ENCODE assay signal across 12 cellular contexts in the genomic region with DNA sequence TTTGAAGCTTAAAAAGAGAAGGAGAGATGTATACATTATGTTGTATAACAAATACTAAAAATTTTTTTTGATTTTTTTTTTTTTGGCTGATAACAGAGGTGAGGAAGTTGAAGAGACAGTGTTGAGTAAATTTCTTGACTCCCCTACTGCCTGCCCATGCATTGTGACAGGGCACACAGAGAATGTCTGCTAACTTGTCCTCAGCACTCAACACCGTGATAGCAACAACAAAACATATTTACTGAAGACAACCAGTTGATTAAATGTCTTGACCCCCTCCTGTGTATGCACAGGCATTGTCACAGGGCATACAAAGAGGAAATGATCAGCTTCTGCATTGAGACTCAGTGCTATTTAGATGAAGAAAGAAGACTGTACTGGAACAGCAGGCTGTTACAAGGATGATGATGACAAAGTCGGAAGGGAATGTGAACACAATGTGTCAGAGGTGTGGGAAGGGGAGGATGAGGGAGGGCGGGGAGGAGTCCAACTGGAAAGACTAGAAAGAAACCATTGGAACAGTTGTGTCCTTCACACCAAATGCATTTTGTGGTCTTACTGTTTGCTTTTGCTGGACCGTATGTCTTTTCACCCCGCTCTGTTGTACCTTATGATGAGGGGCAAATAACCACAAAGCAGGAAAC.
DNase-seq lines count a peak whose midpoint lies in the region; ATAC-seq and TF ChIP-seq lines count a peak whose summit lies in the region.
"Had no signal": no experiment of that assay in that cellular context is flagged by ENCODE, and none has a peak within 500 bp of the region (broad histone marks: within the 10 kb centered on the region; RNA-seq: fewer than 3 reads in every experiment).

No MANE protein-coding gene starts in this region.

- H3K4me3 ChIP-seq in BLaER1 treated with 17β-estradiol and CSF1 and Interleukin-3, amounts not matched to agents 10 nM and 100 nM: no peak overlapping the region
- H3K4me3 ChIP-seq in choroid plexus epithelial cell (ENCODE audit: low read depth, low read length) (no peak overlapping the region), left lung (no peak overlapping the region)
- H3K4me3 ChIP-seq: coronary artery had no signal

- H3K27ac ChIP-seq in BLaER1 treated with 17β-estradiol and CSF1 and Interleukin-3, amounts not matched to agents 10 nM and 100 nM: no peak overlapping the region
- H3K27ac ChIP-seq in left lung: no peak overlapping the region
- H3K27ac ChIP-seq: coronary artery had no signal

- no peak overlapping the region for H3K9ac ChIP-seq in BLaER1 treated with 17β-estradiol and CSF1 and Interleukin-3, amounts not matched to agents 10 nM and 100 nM

- no peak overlapping the region for H3K4me3 Mint-ChIP-seq in activated T-helper 1 cell treated with anti-CD3 and anti-CD28 coated beads, Interleukin-12 subunit alpha, Interleukin-12 subunit beta, Interleukin-2, Interleukin-4 antibody, amounts not matched to agents 30 ng/mL and 10 ng/mL and 1 ng/mL, durations not matched to agents 14 hours and 24 hours and 36 hours
- no peak overlapping the region for H3K4me3 Mint-ChIP-seq in activated CD8-positive, alpha-beta T cell treated with anti-CD3 and anti-CD28 coated beads for 36 hours
- H3K4me3 Mint-ChIP-seq: nephron progenitor cell had no signal

- H3K36me3 ChIP-seq in BLaER1 treated with 17β-estradiol and CSF1 and Interleukin-3, amounts not matched to agents 10 nM and 100 nM: peaks cover 19 to 55% (median 40%) of the 10 kb centered on the region in 11 experiments
- peaks cover 0 to 4% of the 10 kb centered on the region in 2 donors for H3K36me3 ChIP-seq in left lung

- H3K4me1 Mint-ChIP-seq in activated T-helper 1 cell treated with anti-CD3 and anti-CD28 coated beads, Interleukin-12 subunit alpha, Interleukin-12 subunit beta, Interleukin-2, Interleukin-4 antibody, amounts not matched to agents 30 ng/mL and 10 ng/mL and 1 ng/mL, durations not matched to agents 14 hours and 24 hours and 36 hours (ENCODE audit: low read depth): peaks cover 11% of the 10 kb centered on the region
- H3K4me1 Mint-ChIP-seq in activated CD8-positive, alpha-beta T cell treated with anti-CD3 and anti-CD28 coated beads for 36 hours (ENCODE audit: low read depth): peaks cover 29% of the 10 kb centered on the region

- peak; percentile 63 for ATAC-seq in left lung
- ATAC-seq in activated CD8-positive, alpha-beta T cell treated with anti-CD3 and anti-CD28 coated beads for 36 hours: no peak
- ATAC-seq: stimulated activated naive CD8-positive, alpha-beta T cell treated with anti-CD3 and anti-CD28 coated beads, Interleukin-15, Interleukin-2, amounts not matched to agents 100 U/mL and 50 U/mL, for 24 hours had no signal

- TF ChIP-seq CTCF in choroid plexus epithelial cell (conservative IDR thresholded peaks at IDR 0.05; ENCODE audit: low read depth, low read length): no peak
- no peak for TF ChIP-seq CTCF in left lung (IDR thresholded peaks at IDR 0.05)
- no peak for TF ChIP-seq CTCF in activated CD8-positive, alpha-beta T cell treated with anti-CD3 and anti-CD28 coated beads for 36 hours (IDR thresholded peaks at IDR 0.05)

- peaks cover 33% of the 10 kb centered on the region for H3K36me3 Mint-ChIP-seq in activated T-helper 1 cell treated with anti-CD3 and anti-CD28 coated beads, Interleukin-12 subunit alpha, Interleukin-12 subunit beta, Interleukin-2, Interleukin-4 antibody, amounts not matched to agents 30 ng/mL and 10 ng/mL and 1 ng/mL, durations not matched to agents 14 hours and 24 hours and 36 hours (ENCODE audit: low read depth)
- peaks cover 29% of the 10 kb centered on the region for H3K36me3 Mint-ChIP-seq in activated CD8-positive, alpha-beta T cell treated with anti-CD3 and anti-CD28 coated beads for 36 hours (ENCODE audit: low read depth)

- no peaks in the 10 kb centered on the region for H3K27me3 Mint-ChIP-seq in activated T-helper 1 cell treated with anti-CD3 and anti-CD28 coated beads, Interleukin-12 subunit alpha, Interleukin-12 subunit beta, Interleukin-2, Interleukin-4 antibody, amounts not matched to agents 30 ng/mL and 10 ng/mL and 1 ng/mL, durations not matched to agents 14 hours and 24 hours and 36 hours (ENCODE audit: insufficient read depth)
- no peaks in the 10 kb centered on the region for H3K27me3 Mint-ChIP-seq in activated CD8-positive, alpha-beta T cell treated with anti-CD3 and anti-CD28 coated beads for 36 hours

- CTCF ChIA-PET in activated CD8-positive, alpha-beta T cell treated with anti-CD3 and anti-CD28 coated beads for 36 hours (lab: Charles Lee): no interaction called here

- H3K27ac Mint-ChIP-seq in activated T-helper 1 cell treated with anti-CD3 and anti-CD28 coated beads, Interleukin-12 subunit alpha, Interleukin-12 subunit beta, Interleukin-2, Interleukin-4 antibody, amounts not matched to agents 30 ng/mL and 10 ng/mL and 1 ng/mL, durations not matched to agents 14 hours and 24 hours and 36 hours: no peak overlapping the region
- H3K27ac Mint-ChIP-seq in activated CD8-positive, alpha-beta T cell treated with anti-CD3 and anti-CD28 coated beads for 36 hours: no peak overlapping the region
- H3K27ac Mint-ChIP-seq: nephron progenitor cell had no signal

- DNase-seq in LHCN-M2 (ENCODE audit: low read depth) (peak; percentile 97), choroid plexus epithelial cell (ENCODE audit: low read depth) (peak; percentile 95), left lung (no peak), middle frontal gyrus (ENCODE audit: extremely low spot score, low spot score) (no peak), SHP77 treated with DMSO at 0.1 percent for 48 hours (lab: John Stamatoyannopoulos, UW) (no peak)
- no peak for DNase-seq in activated T-helper 1 cell treated with anti-CD3 and anti-CD28 coated beads, Interleukin-12 subunit alpha, Interleukin-12 subunit beta, Interleukin-2, Interleukin-4 antibody, amounts not matched to agents 30 ng/mL and 10 ng/mL and 1 ng/mL, durations not matched to agents 14 hours and 24 hours and 36 hours (ENCODE audit: low spot score)
- no peak for DNase-seq in activated CD8-positive, alpha-beta T cell treated with anti-CD3 and anti-CD28 coated beads for 36 hours
- DNase-seq: NCI-H1694; nephron progenitor cell; stimulated activated naive CD8-positive, alpha-beta T cell treated with anti-CD3 and anti-CD28 coated beads, Interleukin-15, Interleukin-2, amounts not matched to agents 100 U/mL and 50 U/mL, for 24 hours had no signal

- H3K9me3 ChIP-seq in BLaER1 treated with 17β-estradiol and CSF1 and Interleukin-3, amounts not matched to agents 10 nM and 100 nM (replicated peaks in 1 of 11): peaks cover 4 to 33% (median 21%) of the 10 kb centered on the region in 11 experiments; a peak in 21 of 22 replicates
- H3K9me3 ChIP-seq in left lung: peaks cover 0 to 2% of the 10 kb centered on the region in 2 donors

- peak overlapping the region; percentile 1 to 56 (median 46); a peak in 19 of 22 replicates for H3K4me2 ChIP-seq in BLaER1 treated with 17β-estradiol and CSF1 and Interleukin-3, amounts not matched to agents 10 nM and 100 nM

- H3K4me1 ChIP-seq in BLaER1 treated with 17β-estradiol and CSF1 and Interleukin-3, amounts not matched to agents 10 nM and 100 nM: peaks cover 18 to 29% (median 26%) of the 10 kb centered on the region in 10 experiments
- peaks cover 0 to 17% of the 10 kb centered on the region in 2 donors for H3K4me1 ChIP-seq in left lung

- H3K27me3 ChIP-seq in BLaER1 treated with 17β-estradiol and CSF1 and Interleukin-3, amounts not matched to agents 10 nM and 100 nM: no peaks in the 10 kb centered on the region
- no peaks in the 10 kb centered on the region for H3K27me3 ChIP-seq in left lung

- peaks cover 5 to 52% (median 26%) of the 10 kb centered on the region in 11 experiments; a peak in 17 of 22 replicates for H4K20me1 ChIP-seq in BLaER1 treated with 17β-estradiol and CSF1 and Interleukin-3, amounts not matched to agents 10 nM and 100 nM

- POLR2A ChIA-PET in activated CD8-positive, alpha-beta T cell treated with anti-CD3 and anti-CD28 coated beads for 36 hours (lab: Charles Lee): interaction anchor here (0.6 kb wide), 1 partner anchor 55 kb away, joined by 3 read pairs; no protein-coding TSS in a partner anchor

- intact Hi-C loops in left lung (cut with DNase I): no loop called here
- intact Hi-C loops in activated T-helper 1 cell treated with anti-CD3 and anti-CD28 coated beads, Interleukin-12 subunit alpha, Interleukin-12 subunit beta, Interleukin-2, Interleukin-4 antibody, amounts not matched to agents 30 ng/mL and 10 ng/mL and 1 ng/mL, durations not matched to agents 14 hours and 24 hours and 36 hours (cut with micrococcal nuclease): no loop called here
- intact Hi-C loops in activated CD8-positive, alpha-beta T cell treated with anti-CD3 and anti-CD28 coated beads for 36 hours (cut with micrococcal nuclease): no loop called here

- peaks cover 19% of the 10 kb centered on the region for H3K9me3 Mint-ChIP-seq in activated T-helper 1 cell treated with anti-CD3 and anti-CD28 coated beads, Interleukin-12 subunit alpha, Interleukin-12 subunit beta, Interleukin-2, Interleukin-4 antibody, amounts not matched to agents 30 ng/mL and 10 ng/mL and 1 ng/mL, durations not matched to agents 14 hours and 24 hours and 36 hours
- peaks cover 12% of the 10 kb centered on the region for H3K9me3 Mint-ChIP-seq in activated CD8-positive, alpha-beta T cell treated with anti-CD3 and anti-CD28 coated beads for 36 hours

Comparison
In these comparisons a context has a peak if more than half of its experiments do, and no peak if none do; other contexts are left out.
1. DNase-seq: peak in LHCN-M2 (single experiment) and choroid plexus epithelial cell (single experiment); none in left lung (0 of 2), middle frontal gyrus (single experiment), activated T-helper 1 cell treated with anti-CD3 and anti-CD28 coated beads, Interleukin-12 subunit alpha, Interleukin-12 subunit beta, Interleukin-2, Interleukin-4 antibody, amounts not matched to agents 30 ng/mL and 10 ng/mL and 1 ng/mL, durations not matched to agents 14 hours and 24 hours and 36 hours (single experiment), SHP77 treated with DMSO at 0.1 percent for 48 hours (single experiment) and activated CD8-positive, alpha-beta T cell treated with anti-CD3 and anti-CD28 coated beads for 36 hours (single experiment).